Comparison of ENCODE assay signal across 24 cellular contexts in genomic region chr4:4254666-4255065, GRCh38. TPM values are rescaled to one million over a fixed set of nuclear protein-coding genes. Genes with fewer than 3 reads are reported as not detected.
"Had no signal": no experiment of that assay in that cellular context is flagged by ENCODE, and none has a peak within 500 bp of the region (broad histone marks: within the 10 kb centered on the region; RNA-seq: fewer than 3 reads in every experiment).

No MANE protein-coding gene starts in this region.

- H3K4me1 Mint-ChIP-seq: activated CD4-positive, alpha-beta T cell treated with anti-CD3 and anti-CD28 coated beads, Interleukin-2, amount 10 ng/mL, durations not matched to agents 7 days and 5 days had no signal

- H3K27ac ChIP-seq: ascending aorta, cardiac muscle cell, colonic mucosa, epithelial cell of prostate, left lung, thyroid gland, vagina had no signal

- DNase-seq: activated CD4-positive, alpha-beta T cell treated with anti-CD3 and anti-CD28 coated beads, Interleukin-2, amount 10 ng/mL, durations not matched to agents 7 days and 5 days; activated CD4-positive, CD25-positive, alpha-beta regulatory T cell; activated gamma-delta T cell; activated T-cell treated with anti-CD3 and anti-CD28 coated beads, Interleukin-2, amount 50 U/mL, for 4 hours; colonic mucosa; effector memory CD4-positive, alpha-beta T cell; left lung; mesenchymal stem cell; nephron progenitor cell; stimulated activated CD4-positive, alpha-beta T cell treated with anti-CD3 and anti-CD28 coated beads, Interleukin-15, amount 100 ng/mL, for 24 hours; stimulated activated CD4-positive, alpha-beta T cell treated with anti-CD3 and anti-CD28 coated beads, Interleukin-4, amount 100 ng/mL, for 24 hours; T-helper 2 cell; thyroid gland had no signal

- H3K4me3 Mint-ChIP-seq: activated CD4-positive, alpha-beta T cell treated with anti-CD3 and anti-CD28 coated beads, Interleukin-2, amount 10 ng/mL, durations not matched to agents 7 days and 5 days; activated naive CD8-positive, alpha-beta T cell; activated T-cell treated with anti-CD3 and anti-CD28 coated beads, Interleukin-2, amount 50 U/mL, for 4 hours; nephron progenitor cell; stimulated activated naive CD8-positive, alpha-beta T cell treated with anti-CD3 and anti-CD28 coated beads, Interleukin-15, Interleukin-2, amounts not matched to agents 100 ng/mL and 50 ng/mL, for 24 hours had no signal

- H3K9me3 ChIP-seq: ascending aorta, colonic mucosa, left lung, thyroid gland, vagina had no signal

- H3K27ac Mint-ChIP-seq: activated CD4-positive, alpha-beta T cell treated with anti-CD3 and anti-CD28 coated beads, Interleukin-2, amount 10 ng/mL, durations not matched to agents 7 days and 5 days; activated naive CD8-positive, alpha-beta T cell; nephron progenitor cell; stimulated activated naive CD8-positive, alpha-beta T cell treated with anti-CD3 and anti-CD28 coated beads, Interleukin-15, Interleukin-2, amounts not matched to agents 100 ng/mL and 50 ng/mL, for 24 hours had no signal

- H3K4me3 ChIP-seq: ascending aorta, cardiac muscle cell, colonic mucosa, left lung, thyroid gland, vagina had no signal

- H3K27me3 ChIP-seq: ascending aorta, colonic mucosa, left lung, thyroid gland, vagina had no signal

- ATAC-seq: activated T-cell treated with anti-CD3 and anti-CD28 coated beads, Interleukin-2, amount 50 U/mL, for 4 hours; left lung had no signal

- H3K9me3 Mint-ChIP-seq: activated CD4-positive, alpha-beta T cell treated with anti-CD3 and anti-CD28 coated beads, Interleukin-2, amount 10 ng/mL, durations not matched to agents 7 days and 5 days; activated T-cell treated with anti-CD3 and anti-CD28 coated beads, Interleukin-2, amount 50 U/mL, for 4 hours; nephron progenitor cell; stimulated activated naive CD8-positive, alpha-beta T cell treated with anti-CD3 and anti-CD28 coated beads, Interleukin-15, Interleukin-2, amounts not matched to agents 100 ng/mL and 50 ng/mL, for 24 hours had no signal

- H3K36me3 ChIP-seq: ascending aorta, cardiac muscle cell, colonic mucosa, left lung, thyroid gland, vagina had no signal

- H3K36me3 Mint-ChIP-seq: activated naive CD8-positive, alpha-beta T cell had no signal

- FAIRE-seq: islet of Langerhans, TTC549 had no signal

- H3K27me3 Mint-ChIP-seq: activated naive CD8-positive, alpha-beta T cell had no signal

- H3K4me1 ChIP-seq: ascending aorta, colonic mucosa, left lung, thyroid gland, vagina had no signal

RNA-seq across cellular contexts. Expression of gene OTOP1, which starts 27.9 kb away (rescaled TPM):
- total RNA-seq: activated CD4-positive, alpha-beta T cell treated with anti-CD3 and anti-CD28 coated beads, Interleukin-2, amount 10 ng/mL, durations not matched to agents 7 days and 5 days; activated T-cell treated with anti-CD3 and anti-CD28 coated beads, Interleukin-2, amount 50 U/mL, for 4 hours; ascending aorta; cardiac muscle cell; colonic mucosa; left lung; osteocyte; renal cortical epithelial cell; skeletal muscle tissue; thyroid gland; vagina had no signal
- polyA plus RNA-seq: cardiac muscle cell had no signal

RNA-seq across cellular contexts. Expression of gene ZBTB49, which starts 35.4 kb away (rescaled TPM):
- total RNA-seq: ascending aorta had no signal
